ENCODE assay signal across 8 cellular contexts in the genomic region with DNA sequence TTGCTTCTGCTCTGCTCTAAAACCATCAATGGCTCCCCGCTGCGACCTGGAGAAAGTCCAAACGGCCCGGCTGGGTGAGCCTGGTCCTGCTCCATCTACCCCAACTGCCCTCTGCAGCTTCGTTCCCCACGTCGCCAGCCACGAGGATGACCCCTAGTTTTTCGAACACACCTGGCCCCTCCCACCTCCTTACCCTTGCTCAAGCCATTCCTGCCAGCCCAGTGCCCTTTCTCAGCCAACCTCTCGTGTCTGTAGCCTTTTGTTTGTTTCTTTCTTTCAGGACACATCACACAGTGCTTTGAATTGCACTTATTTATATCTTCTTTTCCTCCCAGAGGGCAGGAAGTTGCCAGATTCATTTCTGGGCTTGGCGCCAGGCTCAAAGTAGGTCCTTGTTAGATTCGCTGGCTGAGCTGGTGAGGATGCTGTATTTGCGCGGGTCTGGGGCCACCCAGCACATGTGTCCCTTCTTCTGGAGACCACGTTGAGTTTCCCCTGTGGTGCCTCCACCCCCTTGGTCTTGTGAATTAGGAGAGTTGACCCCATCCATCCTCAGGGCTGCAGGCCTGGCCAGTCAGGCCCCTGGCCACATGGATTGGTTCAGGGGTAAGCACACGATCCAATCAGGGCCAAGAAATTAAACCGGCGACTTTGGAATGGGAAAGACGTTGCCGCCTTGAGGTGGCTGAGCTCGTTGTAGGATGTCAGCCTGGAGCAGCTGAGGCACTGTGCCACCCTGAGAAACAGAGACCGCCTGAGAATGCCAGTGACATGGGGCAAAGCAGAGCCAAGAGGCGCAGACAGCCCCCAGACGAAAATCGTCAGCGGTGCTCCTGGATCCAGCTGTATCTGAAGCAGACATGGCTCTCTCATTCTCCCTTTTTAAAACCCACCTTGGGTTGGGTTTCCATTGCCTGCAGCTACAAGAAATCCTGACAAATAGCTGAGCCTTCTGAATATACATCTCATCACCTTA.
A peak's percentile ranks its signal among the peaks of the same experiment; 100 is the strongest.
DNase-seq lines count a peak whose midpoint lies in the region; ATAC-seq, FAIRE-seq and TF ChIP-seq lines count a peak whose summit lies in the region.

No MANE protein-coding gene starts in this region.

- CTCF ChIA-PET in A549 (lab: Yijun Ruan, JAX): interaction anchor here (0.7 to 2.0 kb wide), 7 partner anchors 8 to 117 kb away, joined by 3 to 6 read pairs (median 4); no protein-coding TSS in a partner anchor

- H3K4me2 ChIP-seq in A549 (peak overlapping the region; percentile 30), MM.1S (ENCODE audit: low read depth, low read length) (no peak overlapping the region)

- TF ChIP-seq EP300 in A549 (IDR thresholded peaks at IDR 0.05): no peak

- TF ChIP-seq POLR2A in A549 (IDR thresholded peaks at IDR 0.05; ENCODE audit: low read length): no peak

- H3K27ac ChIP-seq in A549: peak overlapping the region; percentile 55 to 74
- peak overlapping the region; percentile 78 for H3K27ac ChIP-seq in HL-60 (replicated peaks)
- H3K27ac ChIP-seq in MM.1S (ENCODE audit: low read length): no peak overlapping the region

- H4K20me1 ChIP-seq in MM.1S (ENCODE audit: insufficient read depth, low read length): 0 out of 2 replicates have a peak, but pooled peaks cover 4% of the 10 kb centered on the region

- POLR2A ChIA-PET in A549 (lab: Yijun Ruan, JAX): no interaction called here

- no peaks in the 10 kb centered on the region for H3K9me2 ChIP-seq in MM.1S (replicated peaks; ENCODE audit: insufficient read depth, low read length)

- H3K4me1 ChIP-seq in A549 (peaks cover 24% of the 10 kb centered on the region), MM.1S (ENCODE audit: low read length) (peaks cover 6% of the 10 kb centered on the region)

- H3K79me2 ChIP-seq in MM.1S (ENCODE audit: low read length): no peaks in the 10 kb centered on the region

- peak in 1 of 2 experiments; percentile 47; a peak in 3 of 6 replicates for ATAC-seq in A549
- peak; percentile 90 for ATAC-seq in SK-N-SH treated with all-trans-retinoic acid at 6 μM for 48 hours
- ATAC-seq in omental fat pad (ENCODE audit: low FRiP score): peak; percentile 28
- no peak for ATAC-seq in HG02678 (IDR thresholded peaks at IDR 0.05; ENCODE audit: unreplicated experiment)

- no peak for FAIRE-seq in A549 (lab: Jason Lieb, UNC)

- no peak overlapping the region for H2AFZ ChIP-seq in MM.1S (ENCODE audit: low read length)

- no peaks in the 10 kb centered on the region for H3K36me3 ChIP-seq in MM.1S (replicated peaks; ENCODE audit: insufficient read depth, low read length)

- H3K4me3 ChIP-seq in A549: no peak overlapping the region
- H3K4me3 ChIP-seq in HL-60 (replicated peaks; ENCODE audit: insufficient read depth, low read length): no peak overlapping the region
- H3K4me3 ChIP-seq in fibroblast of mammary gland (ENCODE audit: control insufficient read depth, low read depth, low read length): no peak overlapping the region
- no peak overlapping the region for H3K4me3 ChIP-seq in MM.1S (ENCODE audit: low read length)

- 74% methylated on average over 25 of the region's 26 CpGs for WGBS in A549 (ENCODE audit: missing lambda C conversion rate)

- no peak overlapping the region for H3K9ac ChIP-seq in MM.1S (ENCODE audit: low read length)

- no peak for TF ChIP-seq RAD21 in A549 (conservative IDR thresholded peaks at IDR 0.05 in 1 of 2, IDR thresholded peaks at IDR 0.05 in 1 of 2)

- no peak for TF ChIP-seq CTCF in A549 (IDR thresholded peaks at IDR 0.05)
- TF ChIP-seq CTCF in HL-60 (IDR thresholded peaks at IDR 0.05; ENCODE audit: insufficient read depth, low read length): no peak
- TF ChIP-seq CTCF in fibroblast of mammary gland (conservative IDR thresholded peaks at IDR 0.05; ENCODE audit: control insufficient read depth, insufficient read depth, low read depth, low read length): no peak
- TF ChIP-seq CTCF in omental fat pad (IDR thresholded peaks at IDR 0.05): no peak
- TF ChIP-seq CTCF in MM.1S (IDR thresholded peaks at IDR 0.05; ENCODE audit: low read length): no peak

- peak in 1 of 2 experiments; percentile 55 for DNase-seq in A549 (ENCODE audit: low read depth in 1 of 2, low spot score in 1 of 2)
- peak in 1 of 2 experiments; percentile 77 for DNase-seq in HL-60 (ENCODE audit: low read depth in 1 of 2, low spot score in 1 of 2)
- DNase-seq in fibroblast of mammary gland (ENCODE audit: low read depth): peak; percentile 88
- DNase-seq in omental fat pad (ENCODE audit: low spot score): no peak
- DNase-seq in cerebellar nuclear complex (lab: John Stamatoyannopoulos, UW): no peak
- DNase-seq in MM.1S: no peak

- H3K9me3 ChIP-seq in A549 (no peaks in the 10 kb centered on the region), MM.1S (replicated peaks; ENCODE audit: insufficient read depth, low read length) (no peaks in the 10 kb centered on the region)

- no peaks in the 10 kb centered on the region for H3F3A ChIP-seq in MM.1S (ENCODE audit: insufficient read depth, low read length)

- no peaks in the 10 kb centered on the region for H3K27me3 ChIP-seq in HL-60 (ENCODE audit: insufficient read depth, poor library complexity, severe bottlenecking)
- H3K27me3 ChIP-seq in MM.1S (replicated peaks; ENCODE audit: insufficient read depth, low read length): peaks cover 97% of the 10 kb centered on the region

TF ChIP-seq in A549, 52 proteins besides CTCF, POLR2A, EP300 and RAD21:
- TF ChIP-seq TP53 (CRISPR knock-in tag; IDR thresholded peaks at IDR 0.05) (no peak), FOSL2 (IDR thresholded peaks at IDR 0.05) (no peak), FOSL2 (CRISPR knock-in tag; IDR thresholded peaks at IDR 0.05) (no peak), GATA3 (IDR thresholded peaks at IDR 0.05; ENCODE audit: borderline replicate concordance) (no peak), SMC3 (IDR thresholded peaks at IDR 0.05) (no peak), MAZ (IDR thresholded peaks at IDR 0.05; ENCODE audit: borderline replicate concordance, low read depth, low read length) (no peak), RCOR1 (IDR thresholded peaks at IDR 0.05; ENCODE audit: low read depth, low read length) (no peak), JUN (IDR thresholded peaks at IDR 0.05) (no peak), RNF2 (IDR thresholded peaks at IDR 0.05; ENCODE audit: borderline replicate concordance, low read depth) (no peak), CHD2 (IDR thresholded peaks at IDR 0.05; ENCODE audit: low read length, partially characterized antibody) (no peak), ZNF302 (CRISPR knock-in tag; IDR thresholded peaks at IDR 0.05) (no peak)
- TF ChIP-seq, protein P1, sequence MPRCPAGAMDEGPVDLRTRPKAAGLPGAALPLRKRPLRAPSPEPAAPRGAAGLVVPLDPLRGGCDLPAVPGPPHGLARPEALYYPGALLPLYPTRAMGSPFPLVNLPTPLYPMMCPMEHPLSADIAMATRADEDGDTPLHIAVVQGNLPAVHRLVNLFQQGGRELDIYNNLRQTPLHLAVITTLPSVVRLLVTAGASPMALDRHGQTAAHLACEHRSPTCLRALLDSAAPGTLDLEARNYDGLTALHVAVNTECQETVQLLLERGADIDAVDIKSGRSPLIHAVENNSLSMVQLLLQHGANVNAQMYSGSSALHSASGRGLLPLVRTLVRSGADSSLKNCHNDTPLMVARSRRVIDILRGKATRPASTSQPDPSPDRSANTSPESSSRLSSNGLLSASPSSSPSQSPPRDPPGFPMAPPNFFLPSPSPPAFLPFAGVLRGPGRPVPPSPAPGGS (IDR thresholded peaks at IDR 0.05): no peak

TF ChIP-seq in SK-N-SH treated with all-trans-retinoic acid at 6 μM for 48 hours, 23 proteins besides CTCF, POLR2A, EP300 and RAD21:
- TF ChIP-seq PPARA (CRISPR knock-in tag; IDR thresholded peaks at IDR 0.05; ENCODE audit: borderline replicate concordance) (no peak), ISL1 (CRISPR knock-in tag; IDR thresholded peaks at IDR 0.05) (0 out of 2 replicates have a peak, but pooled peaks have one; percentile 26)
